In the genomic region with DNA sequence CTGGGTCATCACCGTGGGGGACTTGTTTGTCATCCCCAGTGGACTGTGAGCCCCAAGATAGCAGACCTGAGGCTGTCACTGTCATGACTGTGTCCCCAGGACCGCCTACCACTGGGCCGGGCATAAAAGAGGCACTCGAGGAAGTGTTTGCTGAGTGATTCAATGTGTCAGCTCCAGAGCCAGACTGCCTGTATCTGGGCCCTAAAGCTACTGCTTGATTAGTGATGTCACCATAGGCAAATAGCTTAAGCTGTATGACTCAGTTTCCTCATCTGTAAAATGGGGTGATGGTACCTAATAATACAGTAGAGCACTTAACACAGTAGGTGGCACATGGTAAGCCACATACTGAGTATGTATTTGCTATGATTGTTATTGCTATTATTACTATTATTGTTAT, we compare ENCODE assay signal across 21 cellular contexts. TPM values are rescaled to one million over a fixed set of nuclear protein-coding genes. Genes with fewer than 3 reads are reported as not detected.
DNase-seq lines count a peak whose midpoint lies in the region; ATAC-seq and TF ChIP-seq lines count a peak whose summit lies in the region.
"Had no signal": no experiment of that assay in that cellular context is flagged by ENCODE, and none has a peak within 500 bp of the region (broad histone marks: within the 10 kb centered on the region; RNA-seq: fewer than 3 reads in every experiment).

No MANE protein-coding gene starts in this region.

- H3K79me2 ChIP-seq in GM23248 (ENCODE audit: insufficient read depth), result no peaks in the 10 kb centered on the region

- no peak overlapping the region for H3K4me2 ChIP-seq in GM23248 (ENCODE audit: unreplicated experiment)

- in situ Hi-C loops in GM23248 (cut with MboI), result no loop called here

- H3K4me3 ChIP-seq in HEK293 (ENCODE audit: low read depth, low read length) (no peak overlapping the region), lower lobe of right lung (no peak overlapping the region), esophagus squamous epithelium (no peak overlapping the region), GM23248 (no peak overlapping the region)
- H3K4me3 ChIP-seq: MG63, SK-N-MC had no signal

- H3K27me3 ChIP-seq in lower lobe of right lung (ENCODE audit: low read depth) (no peaks in the 10 kb centered on the region), esophagus squamous epithelium (no peaks in the 10 kb centered on the region), GM23248 (replicated peaks; ENCODE audit: insufficient read depth) (no peaks in the 10 kb centered on the region)
- H3K27me3 ChIP-seq: MG63 had no signal

- H3K9me3 ChIP-seq in HEK293 (ENCODE audit: control insufficient read depth, insufficient read depth, low read depth, low read length), result no peaks in the 10 kb centered on the region
- no peaks in the 10 kb centered on the region for H3K9me3 ChIP-seq in lower lobe of right lung
- H3K9me3 ChIP-seq in esophagus squamous epithelium, result no peaks in the 10 kb centered on the region
- no peaks in the 10 kb centered on the region for H3K9me3 ChIP-seq in GM23248 (ENCODE audit: low read depth)
- H3K9me3 ChIP-seq: MG63 had no signal

- H3K27ac ChIP-seq in HEK293 (ENCODE audit: extremely low read depth, low read depth, low read length), result no peak overlapping the region
- H3K27ac ChIP-seq in lower lobe of right lung, result no peak overlapping the region
- H3K27ac ChIP-seq in esophagus squamous epithelium, result no peak overlapping the region
- no peak overlapping the region for H3K27ac ChIP-seq in GM23248
- H3K27ac ChIP-seq: SK-N-MC had no signal

- POLR2A ChIA-PET in HEK293 (lab: Yijun Ruan, JAX), result no interaction called here

- 50% methylated on average over 1 of the region's 4 CpGs; no CpG with 5 or more reads in 1 of the 2 donors for WGBS in esophagus squamous epithelium, 2 donors
- WGBS in GM23248 (ENCODE audit: low coverage in 1 of 2, low lambda C conversion rate in 2 of 2, missing lambda C conversion rate in 2 of 2), 2 experiments, result 82 to 84% methylated on average over 4 of the region's 4 CpGs

- H4K20me1 ChIP-seq in GM23248 (ENCODE audit: insufficient read depth), result no peaks in the 10 kb centered on the region

- DNase-seq in dermis blood vessel endothelial cell (peak; percentile 28), lower lobe of right lung (peak; percentile 55), esophagus squamous epithelium (lab: John Stamatoyannopoulos, UW) (no peak), ureter (ENCODE audit: low spot score) (no peak), GM23248 (no peak)
- DNase-seq: C1 segment of cervical spinal cord, DMS 273 treated with DMSO at 0.1 percent for 48 hours, HFFc6, Karpas-422, MG63, NCI-H1092, NCI-H146, NCI-H2107, NCI-H2227 treated with DMSO at 0.1 percent for 48 hours, NCI-H524 treated with DMSO at 0.1 percent for 48 hours, Right ventricle myocardium superior had no signal

- peak; percentile 67 to 80 for ATAC-seq in lower lobe of right lung
- ATAC-seq: Panc1 had no signal

- no peak for TF ChIP-seq POLR2A in esophagus squamous epithelium (IDR thresholded peaks at IDR 0.05)

- CTCF ChIA-PET in HEK293 (lab: Yijun Ruan, JAX), result interaction anchor here (0.7 to 5.7 kb wide), 6 partner anchors 30 to 321 kb away, joined by 3 to 52 read pairs (median 4); no protein-coding TSS in a partner anchor

- no peaks in the 10 kb centered on the region for H3K9me2 ChIP-seq in GM23248 (ENCODE audit: insufficient read depth)

- TF ChIP-seq CTCF in HEK293 (tag by site-specific recombination; IDR thresholded peaks at IDR 0.05) (no peak), lower lobe of right lung (IDR thresholded peaks at IDR 0.05) (no peak), esophagus squamous epithelium (IDR thresholded peaks at IDR 0.05) (no peak)

- H2AFZ ChIP-seq in GM23248, result no peak overlapping the region

- H3F3A ChIP-seq in GM23248 (ENCODE audit: insufficient read depth), result peaks cover 21% of the 10 kb centered on the region

- H3K36me3 ChIP-seq in HEK293 (ENCODE audit: control insufficient read depth in 2 of 2, insufficient read depth in 1 of 2, low read length in 2 of 2) (peaks cover 40 to 82% of the 10 kb centered on the region in 2 experiments), lower lobe of right lung (peaks cover 84% of the 10 kb centered on the region), esophagus squamous epithelium (peaks cover 10 to 80% (median 31%) of the 10 kb centered on the region in 3 donors), GM23248 (ENCODE audit: low read depth) (peaks cover 66% of the 10 kb centered on the region)

- H3K9ac ChIP-seq in GM23248, result no peak overlapping the region

- intact Hi-C loops in lower lobe of right lung (cut with DNase I), result no loop called here
- intact Hi-C loops in esophagus squamous epithelium (cut with DNase I), result no loop called here

- H3K4me1 ChIP-seq in HEK293 (ENCODE audit: control insufficient read depth, insufficient read depth, low read length) (no peaks in the 10 kb centered on the region), lower lobe of right lung (peaks cover 9% of the 10 kb centered on the region), esophagus squamous epithelium (peaks cover 0 to 10% (median 4%) of the 10 kb centered on the region in 3 donors), GM23248 (ENCODE audit: insufficient read depth) (no peaks in the 10 kb centered on the region; the same call in 1 of the 2 replicates)

TF ChIP-seq in HEK293, 187 proteins besides CTCF, POLR2A, EP300 and RAD21:
- TF ChIP-seq REPIN1 (tag by site-specific recombination; IDR thresholded peaks at IDR 0.05; ENCODE audit: low read depth) (peak; percentile 47; the same call in 1 of the 2 replicates), KLF7 (tag by site-specific recombination; IDR thresholded peaks at IDR 0.05; ENCODE audit: borderline replicate concordance) (no peak)

RNA-seq across cellular contexts. Expression of gene CEACAM19, which starts 11.2 kb away (rescaled TPM):
- total RNA-seq in dermis blood vessel endothelial cell, result 0.47 and 0.85 TPM in 2 replicates
- total RNA-seq in lower lobe of right lung, result 7.7 TPM
- 1 to 10 TPM; 2.3 to 7.6 (median 4.6) TPM for total RNA-seq in esophagus squamous epithelium
- 4.5 TPM for total RNA-seq in ureter
- total RNA-seq in GM23248 (2014; rRNA removed; shearing (Covaris generic)), result 0.51 and 1.9 TPM in 2 replicates
- 1.3 and 1.7 TPM in 2 replicates for polyA plus RNA-seq in GM23248 (2016; fragmentation: Nextera tagmentation; extraction: Ambion mirVana)

RNA-seq across cellular contexts. Expression of gene PVR, which starts 16.4 kb away (rescaled TPM):
- total RNA-seq in dermis blood vessel endothelial cell (95.7 and 104 TPM in 2 replicates), lower lobe of right lung (35.0 TPM), esophagus squamous epithelium (10 to 100 TPM; 13.2 to 21.9 (median 20.9) TPM), ureter (24.9 TPM)
- total RNA-seq in GM23248 (2014; rRNA removed; shearing (Covaris generic)), result 140 and 148 TPM in 2 replicates
- 58.8 and 63.3 TPM in 2 replicates for polyA plus RNA-seq in GM23248 (2016; fragmentation: Nextera tagmentation; extraction: Ambion mirVana)

RNA-seq across cellular contexts. Expression of gene CEACAM16, which starts 38.9 kb away (rescaled TPM):
- total RNA-seq in dermis blood vessel endothelial cell (0.17 TPM in 1 of 2 replicates, not detected in the other), lower lobe of right lung (not detected), esophagus squamous epithelium (not detected), ureter (not detected)
- not detected in 2 replicates for total RNA-seq in GM23248 (2014; rRNA removed; shearing (Covaris generic))
- polyA plus RNA-seq in GM23248 (2016; fragmentation: Nextera tagmentation; extraction: Ambion mirVana), result not detected in 2 replicates
- total RNA-seq: A673, H4, HFFc6, Right ventricle myocardium superior had no signal

RNA-seq across cellular contexts. Expression of gene IGSF23, which starts 46.7 kb away (rescaled TPM):
- not detected in 2 replicates for total RNA-seq in dermis blood vessel endothelial cell
- total RNA-seq in lower lobe of right lung, result not detected
- not detected for total RNA-seq in esophagus squamous epithelium
- not detected for total RNA-seq in ureter
- total RNA-seq in GM23248 (2014; rRNA removed; shearing (Covaris generic)), result not detected in 2 replicates
- polyA plus RNA-seq in GM23248 (2016; fragmentation: Nextera tagmentation; extraction: Ambion mirVana), result 0.63 and 0.79 TPM in 2 replicates
- total RNA-seq: A673, H4, HFFc6, Right ventricle myocardium superior had no signal

Comparison
In these comparisons a context has a peak if more than half of its experiments do, and no peak if none do; other contexts are left out.
1. DNase-seq: peak in dermis blood vessel endothelial cell (single experiment) and lower lobe of right lung (single experiment); none in esophagus squamous epithelium (single experiment), ureter (single experiment) and GM23248 (single experiment).